In the genomic region with DNA sequence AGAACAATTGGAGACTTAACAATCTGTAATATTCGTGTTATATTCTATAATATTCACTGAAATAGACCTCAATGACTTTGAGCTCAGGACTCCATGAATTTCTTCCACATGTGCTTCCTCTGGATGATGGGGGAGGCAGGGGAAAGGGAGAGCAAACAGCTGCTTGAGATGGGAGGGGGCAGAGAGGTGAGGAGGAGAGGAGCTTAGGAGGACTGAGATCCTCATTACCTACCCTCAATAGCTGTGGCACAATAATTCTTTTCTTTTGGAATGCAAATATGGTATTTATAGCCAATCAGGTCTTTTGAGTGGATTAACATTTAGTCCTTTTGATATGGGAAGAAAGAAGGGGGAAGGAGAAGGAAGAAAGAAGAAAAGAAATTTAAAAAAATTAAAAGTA, we compare ENCODE assay signal across 11 cellular contexts.
DNase-seq lines count a peak whose midpoint lies in the region; ATAC-seq and TF ChIP-seq lines count a peak whose summit lies in the region.
"Had no signal": no experiment of that assay in that cellular context is flagged by ENCODE, and none has a peak within 500 bp of the region (broad histone marks: within the 10 kb centered on the region; RNA-seq: fewer than 3 reads in every experiment).

No MANE protein-coding gene starts in this region.

- TF ChIP-seq CTCF in tibial artery (IDR thresholded peaks at IDR 0.05), result no peak

- peak overlapping the region in 1 of 3 donors; percentile 62 for H3K4me3 Mint-ChIP-seq in T-cell

- H3K9me3 ChIP-seq in tibial artery, result no peaks in the 10 kb centered on the region

- no peaks in the 10 kb centered on the region for H3K27me3 ChIP-seq in tibial artery

- intact Hi-C loops in tibial artery (cut with DNase I; ENCODE audit: low total_unique reads), result no loop called here

- POLR2A ChIA-PET in T-cell (lab: Charles Lee), result interaction anchor here in 1 of 2 donors (0.8 kb wide), 1 partner anchor 178 kb away, joined by 4 read pairs; no protein-coding TSS in a partner anchor

- CTCF ChIA-PET in T-cell (lab: Charles Lee), result interaction anchor here in 1 of 2 donors (1.0 kb wide), 1 partner anchor 257 kb away, joined by 3 read pairs; no protein-coding TSS in a partner anchor

- H3K4me3 ChIP-seq in tibial artery, result no peak overlapping the region

- no peaks in the 10 kb centered on the region for H3K27me3 Mint-ChIP-seq in T-cell

- peaks cover 0 to 36% (median 22%) of the 10 kb centered on the region in 4 donors for H3K4me1 ChIP-seq in tibial artery

- H3K9me3 Mint-ChIP-seq in T-cell, result no peaks in the 10 kb centered on the region

- H3K27ac ChIP-seq in tibial artery, result peak overlapping the region; percentile 3 to 61

- ATAC-seq in T-cell (replicated peaks in 1 of 4), result no peak

- H3K36me3 ChIP-seq in tibial artery, result no peaks in the 10 kb centered on the region

- no peaks in the 10 kb centered on the region for H3K36me3 Mint-ChIP-seq in T-cell

- peaks cover 74 to 75% (median 74%) of the 10 kb centered on the region in 3 donors for H3K4me1 Mint-ChIP-seq in T-cell

- DNase-seq in activated effector memory CD4-positive, alpha-beta T cell treated with anti-CD3 and anti-CD28 coated beads, Interleukin-2, amount 50 U/mL, for 16 hours, result peak; percentile 17
- DNase-seq in activated effector memory CD4-positive, alpha-beta T cell treated with Interleukin-2 at 50 U/mL for 16 hours, result no peak
- DNase-seq in T-cell, result no peak
- peak; percentile 31 for DNase-seq in iPS-NIHi7 (ENCODE audit: extremely low spot score)
- DNase-seq in tibial artery, result no peak
- DNase-seq in COR-L47 (lab: John Stamatoyannopoulos, UW), result no peak
- DNase-seq in ACHN, result no peak
- no peak for DNase-seq in stimulated activated CD4-positive, alpha-beta T cell treated with anti-CD3 and anti-CD28 coated beads, Interleukin-12 subunit alpha, Interleukin-12 subunit beta, amount 100 ng/mL, for 4 hours
- DNase-seq: activated CD4-positive, CD25-positive, alpha-beta regulatory T cell; amniotic stem cell; stimulated activated CD8-positive, alpha-beta memory T cell treated with anti-CD3 and anti-CD28 coated beads, Interleukin-4, amount 100 ng/mL, for 48 hours had no signal

- peak overlapping the region; percentile 33 to 74 for H3K27ac Mint-ChIP-seq in T-cell

- in situ Hi-C loops in ACHN (cut with HindIII; ENCODE audit: low pct_ligation_motif_present, low pct_unique_long_range_greater_than_20kb, low sequenced_read_pairs), result no loop called here

Comparison
In these comparisons a context has a peak if more than half of its experiments do, and no peak if none do; other contexts are left out.
1. DNase-seq: peak in activated effector memory CD4-positive, alpha-beta T cell treated with anti-CD3 and anti-CD28 coated beads, Interleukin-2, amount 50 U/mL, for 16 hours (single experiment) and iPS-NIHi7 (single experiment); none in activated effector memory CD4-positive, alpha-beta T cell treated with Interleukin-2 at 50 U/mL for 16 hours (single experiment), T-cell (0 of 34), tibial artery (0 of 2), COR-L47 (single experiment), ACHN (single experiment) and stimulated activated CD4-positive, alpha-beta T cell treated with anti-CD3 and anti-CD28 coated beads, Interleukin-12 subunit alpha, Interleukin-12 subunit beta, amount 100 ng/mL, for 4 hours (single experiment).